Comparison of ENCODE assay signal across 3 cellular contexts in genomic region chr18:27695509-27695908, GRCh38.
TF ChIP-seq lines count a peak whose summit lies in the region.

No MANE protein-coding gene starts in this region.

TF ChIP-seq in H1, 55 proteins besides CTCF, POLR2A, EP300 and RAD21:
- TF ChIP-seq RBBP5 (IDR thresholded peaks at IDR 0.05; ENCODE audit: borderline replicate concordance, low read depth, low read length): no peak

TF ChIP-seq in HepG2, 621 proteins besides CTCF, POLR2A, EP300 and RAD21:
- TF ChIP-seq ZNF251 (CRISPR knock-in tag; IDR thresholded peaks at IDR 0.05) (no peak), LCORL (IDR thresholded peaks at IDR 0.05) (no peak), LCORL (CRISPR knock-in tag; IDR thresholded peaks at IDR 0.05) (no peak), ZNF552 (CRISPR knock-in tag; IDR thresholded peaks at IDR 0.05; ENCODE audit: borderline replicate concordance) (no peak), RFX1 (IDR thresholded peaks at IDR 0.05) (no peak), FOXO1 (CRISPR knock-in tag; IDR thresholded peaks at IDR 0.05) (no peak), ZNF577 (CRISPR knock-in tag; IDR thresholded peaks at IDR 0.05; ENCODE audit: borderline replicate concordance, low read depth) (no peak), KLF16 (CRISPR knock-in tag; IDR thresholded peaks at IDR 0.05) (no peak), BRD4 (CRISPR knock-in tag; IDR thresholded peaks at IDR 0.05) (no peak), RXRB (CRISPR knock-in tag; IDR thresholded peaks at IDR 0.05; ENCODE audit: borderline replicate concordance) (no peak), ATF7 (IDR thresholded peaks at IDR 0.05) (peak; percentile 93), ATF7 (CRISPR knock-in tag; IDR thresholded peaks at IDR 0.05) (no peak), SIN3A (IDR thresholded peaks at IDR 0.05; ENCODE audit: borderline replicate concordance, low read depth, low read length) (no peak), NFE2L2 (IDR thresholded peaks at IDR 0.05; ENCODE audit: low read length) (no peak), CREB1 (IDR thresholded peaks at IDR 0.05) (peak; percentile 67), CREB1 (CRISPR knock-in tag; IDR thresholded peaks at IDR 0.05) (no peak), MNT (IDR thresholded peaks at IDR 0.05) (peak; percentile 47)
- TF ChIP-seq, protein P1, sequence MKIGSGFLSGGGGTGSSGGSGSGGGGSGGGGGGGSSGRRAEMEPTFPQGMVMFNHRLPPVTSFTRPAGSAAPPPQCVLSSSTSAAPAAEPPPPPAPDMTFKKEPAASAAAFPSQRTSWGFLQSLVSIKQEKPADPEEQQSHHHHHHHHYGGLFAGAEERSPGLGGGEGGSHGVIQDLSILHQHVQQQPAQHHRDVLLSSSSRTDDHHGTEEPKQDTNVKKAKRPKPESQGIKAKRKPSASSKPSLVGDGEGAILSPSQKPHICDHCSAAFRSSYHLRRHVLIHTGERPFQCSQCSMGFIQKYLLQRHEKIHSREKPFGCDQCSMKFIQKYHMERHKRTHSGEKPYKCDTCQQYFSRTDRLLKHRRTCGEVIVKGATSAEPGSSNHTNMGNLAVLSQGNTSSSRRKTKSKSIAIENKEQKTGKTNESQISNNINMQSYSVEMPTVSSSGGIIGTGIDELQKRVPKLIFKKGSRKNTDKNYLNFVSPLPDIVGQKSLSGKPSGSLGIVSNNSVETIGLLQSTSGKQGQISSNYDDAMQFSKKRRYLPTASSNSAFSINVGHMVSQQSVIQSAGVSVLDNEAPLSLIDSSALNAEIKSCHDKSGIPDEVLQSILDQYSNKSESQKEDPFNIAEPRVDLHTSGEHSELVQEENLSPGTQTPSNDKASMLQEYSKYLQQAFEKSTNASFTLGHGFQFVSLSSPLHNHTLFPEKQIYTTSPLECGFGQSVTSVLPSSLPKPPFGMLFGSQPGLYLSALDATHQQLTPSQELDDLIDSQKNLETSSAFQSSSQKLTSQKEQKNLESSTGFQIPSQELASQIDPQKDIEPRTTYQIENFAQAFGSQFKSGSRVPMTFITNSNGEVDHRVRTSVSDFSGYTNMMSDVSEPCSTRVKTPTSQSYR (CRISPR knock-in tag; IDR thresholded peaks at IDR 0.05; ENCODE audit: borderline replicate concordance): no peak

TF ChIP-seq in WTC11, 78 proteins besides CTCF, POLR2A, EP300 and RAD21:
- TF ChIP-seq HMGXB4 (CRISPR knock-in tag; IDR thresholded peaks at IDR 0.05): no peak
- no peak for TF ChIP-seq IRF1 (CRISPR knock-in tag; IDR thresholded peaks at IDR 0.05)
- TF ChIP-seq E2F1 (CRISPR knock-in tag; IDR thresholded peaks at IDR 0.05): no peak
- TF ChIP-seq, protein P1 (CRISPR knock-in tag; IDR thresholded peaks at IDR 0.05): no peak
- TF ChIP-seq GRHL2 (CRISPR knock-in tag; IDR thresholded peaks at IDR 0.05; ENCODE audit: insufficient replicate concordance, severe bottlenecking): no peak
- TF ChIP-seq, protein P2, sequence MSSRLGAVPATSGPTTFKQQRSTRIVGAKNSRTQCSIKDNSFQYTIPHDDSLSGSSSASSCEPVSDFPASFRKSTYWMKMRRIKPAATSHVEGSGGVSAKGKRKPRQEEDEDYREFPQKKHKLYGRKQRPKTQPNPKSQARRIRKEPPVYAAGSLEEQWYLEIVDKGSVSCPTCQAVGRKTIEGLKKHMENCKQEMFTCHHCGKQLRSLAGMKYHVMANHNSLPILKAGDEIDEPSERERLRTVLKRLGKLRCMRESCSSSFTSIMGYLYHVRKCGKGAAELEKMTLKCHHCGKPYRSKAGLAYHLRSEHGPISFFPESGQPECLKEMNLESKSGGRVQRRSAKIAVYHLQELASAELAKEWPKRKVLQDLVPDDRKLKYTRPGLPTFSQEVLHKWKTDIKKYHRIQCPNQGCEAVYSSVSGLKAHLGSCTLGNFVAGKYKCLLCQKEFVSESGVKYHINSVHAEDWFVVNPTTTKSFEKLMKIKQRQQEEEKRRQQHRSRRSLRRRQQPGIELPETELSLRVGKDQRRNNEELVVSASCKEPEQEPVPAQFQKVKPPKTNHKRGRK (CRISPR knock-in tag; IDR thresholded peaks at IDR 0.05; ENCODE audit: borderline replicate concordance): no peak
- TF ChIP-seq SMAD3 (CRISPR knock-in tag; IDR thresholded peaks at IDR 0.05; ENCODE audit: borderline replicate concordance): no peak
- TF ChIP-seq, protein P3, sequence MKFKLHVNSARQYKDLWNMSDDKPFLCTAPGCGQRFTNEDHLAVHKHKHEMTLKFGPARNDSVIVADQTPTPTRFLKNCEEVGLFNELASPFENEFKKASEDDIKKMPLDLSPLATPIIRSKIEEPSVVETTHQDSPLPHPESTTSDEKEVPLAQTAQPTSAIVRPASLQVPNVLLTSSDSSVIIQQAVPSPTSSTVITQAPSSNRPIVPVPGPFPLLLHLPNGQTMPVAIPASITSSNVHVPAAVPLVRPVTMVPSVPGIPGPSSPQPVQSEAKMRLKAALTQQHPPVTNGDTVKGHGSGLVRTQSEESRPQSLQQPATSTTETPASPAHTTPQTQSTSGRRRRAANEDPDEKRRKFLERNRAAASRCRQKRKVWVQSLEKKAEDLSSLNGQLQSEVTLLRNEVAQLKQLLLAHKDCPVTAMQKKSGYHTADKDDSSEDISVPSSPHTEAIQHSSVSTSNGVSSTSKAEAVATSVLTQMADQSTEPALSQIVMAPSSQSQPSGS (CRISPR knock-in tag; IDR thresholded peaks at IDR 0.05; ENCODE audit: borderline replicate concordance, low read depth): no peak
